24 cellular contexts compared by ENCODE assay signal in the genomic region with DNA sequence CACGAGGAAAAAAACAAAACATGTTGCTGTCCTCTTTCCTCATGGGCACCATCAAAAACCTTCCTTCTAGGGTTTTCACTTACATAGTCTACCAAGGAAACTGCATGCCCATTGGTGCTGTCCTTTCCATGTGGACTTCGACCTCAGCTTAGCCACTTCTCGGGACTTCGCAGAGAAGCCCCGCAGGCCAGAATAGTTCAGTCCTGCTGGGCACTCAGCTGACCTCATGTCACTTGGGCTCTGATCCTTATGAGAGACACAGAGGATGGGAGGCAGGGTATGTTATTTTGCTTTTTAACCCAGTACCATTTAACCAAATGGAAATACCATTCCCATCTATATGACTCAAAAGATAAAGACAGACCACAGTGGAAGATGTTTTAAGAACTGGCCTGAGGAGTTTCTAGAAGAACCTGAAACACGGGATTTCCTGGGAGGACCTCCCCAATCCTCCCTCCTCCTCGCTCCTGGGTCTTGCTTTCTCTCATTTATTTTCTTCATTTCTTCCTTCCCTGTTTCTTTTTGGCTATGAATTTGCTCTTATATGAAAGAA. TPM values are rescaled to one million over a fixed set of nuclear protein-coding genes. Genes with fewer than 3 reads are reported as not detected.
DNase-seq lines count a peak whose midpoint lies in the region; ATAC-seq and TF ChIP-seq lines count a peak whose summit lies in the region.
"Had no signal": no experiment of that assay in that cellular context is flagged by ENCODE, and none has a peak within 500 bp of the region (broad histone marks: within the 10 kb centered on the region; RNA-seq: fewer than 3 reads in every experiment).

No MANE protein-coding gene starts in this region.

- no peaks in the 10 kb centered on the region for H3K36me3 ChIP-seq in thyroid gland
- H3K36me3 ChIP-seq: gastrocnemius medialis, neural progenitor cell, transverse colon had no signal

- H3K36me3 Mint-ChIP-seq in activated naive CD4-positive, alpha-beta T cell treated with anti-CD3 and anti-CD28 coated beads for 36 hours (ENCODE audit: low read depth) = peaks cover 31% of the 10 kb centered on the region
- peaks cover 18 to 48% of the 10 kb centered on the region in 2 donors for H3K36me3 Mint-ChIP-seq in activated naive CD4-positive, alpha-beta T cell treated with anti-CD3 and anti-CD28 coated beads, Interleukin-2, amount 50 U/mL, for 72 hours
- H3K36me3 Mint-ChIP-seq in chondrocyte (ENCODE audit: low read depth) = peaks cover 4% of the 10 kb centered on the region
- H3K36me3 Mint-ChIP-seq: stimulated activated memory B cell treated with anti-CD40 and anti-IgM and Interleukin-4, amounts not matched to agents 10 μg/mL and 1 μg/mL and 100 μg/mL, for 72 hours had no signal

- in situ Hi-C loops in GM13977 (cut with MboI; ENCODE audit: low pct_unique_long_range_greater_than_20kb, low sequenced_read_pairs, unreplicated experiment) = no loop called here

- H3K27ac Mint-ChIP-seq in activated naive CD4-positive, alpha-beta T cell treated with anti-CD3 and anti-CD28 coated beads for 36 hours = peak overlapping the region; percentile 30
- no peak overlapping the region for H3K27ac Mint-ChIP-seq in activated naive CD4-positive, alpha-beta T cell treated with anti-CD3 and anti-CD28 coated beads, Interleukin-2, amount 50 U/mL, for 72 hours
- H3K27ac Mint-ChIP-seq in chondrocyte (ENCODE audit: unreplicated experiment) = peak overlapping the region; percentile 2
- H3K27ac Mint-ChIP-seq: brain; dendritic cell treated with granulocyte-macrophage colony-stimulating factor and Interleukin-4, amounts not matched to agents 40 ng/mL and 50 ng/mL, for 4 days; H9; neural progenitor cell; stimulated activated memory B cell treated with anti-CD40 and anti-IgM and Interleukin-4, amounts not matched to agents 10 μg/mL and 1 μg/mL and 100 μg/mL, for 72 hours had no signal

- no peaks in the 10 kb centered on the region for H3K27me3 ChIP-seq in thyroid gland
- H3K27me3 ChIP-seq: gastrocnemius medialis, neural progenitor cell, transverse colon had no signal

- no peak overlapping the region for H3K4me3 Mint-ChIP-seq in activated naive CD4-positive, alpha-beta T cell treated with anti-CD3 and anti-CD28 coated beads for 36 hours
- no peak overlapping the region for H3K4me3 Mint-ChIP-seq in chondrocyte (ENCODE audit: unreplicated experiment)
- H3K4me3 Mint-ChIP-seq: brain; dendritic cell treated with granulocyte-macrophage colony-stimulating factor and Interleukin-4, amounts not matched to agents 40 ng/mL and 50 ng/mL, for 4 days; H9; neural progenitor cell; stimulated activated memory B cell treated with anti-CD40 and anti-IgM and Interleukin-4, amounts not matched to agents 10 μg/mL and 1 μg/mL and 100 μg/mL, for 72 hours had no signal

- H3K9me3 Mint-ChIP-seq in activated naive CD4-positive, alpha-beta T cell treated with anti-CD3 and anti-CD28 coated beads for 36 hours = peaks cover 11% of the 10 kb centered on the region
- H3K9me3 Mint-ChIP-seq in activated naive CD4-positive, alpha-beta T cell treated with anti-CD3 and anti-CD28 coated beads, Interleukin-2, amount 50 U/mL, for 72 hours = peaks cover 4 to 26% of the 10 kb centered on the region in 2 donors
- peaks cover 2% of the 10 kb centered on the region for H3K9me3 Mint-ChIP-seq in chondrocyte (ENCODE audit: low read depth)
- H3K9me3 Mint-ChIP-seq: dendritic cell treated with granulocyte-macrophage colony-stimulating factor and Interleukin-4, amounts not matched to agents 40 ng/mL and 50 ng/mL, for 4 days; stimulated activated memory B cell treated with anti-CD40 and anti-IgM and Interleukin-4, amounts not matched to agents 10 μg/mL and 1 μg/mL and 100 μg/mL, for 72 hours had no signal

- CTCF ChIA-PET in activated naive CD4-positive, alpha-beta T cell treated with anti-CD3 and anti-CD28 coated beads for 36 hours (lab: Charles Lee) = interaction anchor here (2.9 kb wide), 1 partner anchor 51 kb away, joined by 13 read pairs; no protein-coding TSS in a partner anchor

- no peak overlapping the region for H3K4me3 ChIP-seq in thyroid gland (replicated peaks in 1 of 3)
- H3K4me3 ChIP-seq: gastrocnemius medialis, neural progenitor cell, transverse colon had no signal

- intact Hi-C loops in activated naive CD4-positive, alpha-beta T cell treated with anti-CD3 and anti-CD28 coated beads for 36 hours (cut with micrococcal nuclease) = no loop called here
- intact Hi-C loops in thyroid gland (cut with DNase I) = no loop called here

- no peak for DNase-seq in activated naive CD4-positive, alpha-beta T cell treated with anti-CD3 and anti-CD28 coated beads for 36 hours
- no peak for DNase-seq in activated naive CD4-positive, alpha-beta T cell treated with anti-CD3 and anti-CD28 coated beads, Interleukin-2, amount 50 U/mL, for 72 hours (ENCODE audit: low spot score in 2 of 2)
- peak; percentile 81 for DNase-seq in NCI-H226
- DNase-seq in chondrocyte (ENCODE audit: low spot score) = no peak
- DNase-seq in thyroid gland = no peak
- no peak for DNase-seq in NCI-H748 treated with DMSO at 0.1 percent for 48 hours (lab: John Stamatoyannopoulos, UW)
- DNase-seq in GM13977 (ENCODE audit: low spot score) = no peak
- DNase-seq: activated CD8-positive, alpha-beta memory T cell treated with anti-CD3 and anti-CD28 coated beads, Interleukin-2, amount 50 U/mL, for 4 hours; activated naive CD4-positive, alpha-beta T cell; gastrocnemius medialis; H9; KG1; left cardiac atrium; NCI-H1092 treated with DMSO at 0.1 percent for 48 hours; NCI-H2081 treated with DMSO at 0.1 percent for 48 hours; NCI-H526; T-helper 9 cell; transverse colon had no signal

- no peak for TF ChIP-seq CTCF in chondrocyte (IDR thresholded peaks at IDR 0.05)
- no peak for TF ChIP-seq CTCF in thyroid gland (IDR thresholded peaks at IDR 0.05)
- no peak for TF ChIP-seq CTCF in GM13977 (IDR thresholded peaks at IDR 0.05; ENCODE audit: extremely low read depth, insufficient read depth, missing control alignments)

- H3K27me3 Mint-ChIP-seq in activated naive CD4-positive, alpha-beta T cell treated with anti-CD3 and anti-CD28 coated beads for 36 hours (ENCODE audit: low read depth) = no peaks in the 10 kb centered on the region
- no peaks in the 10 kb centered on the region for H3K27me3 Mint-ChIP-seq in chondrocyte (ENCODE audit: low read depth)
- H3K27me3 Mint-ChIP-seq: brain; dendritic cell treated with granulocyte-macrophage colony-stimulating factor and Interleukin-4, amounts not matched to agents 40 ng/mL and 50 ng/mL, for 4 days; stimulated activated memory B cell treated with anti-CD40 and anti-IgM and Interleukin-4, amounts not matched to agents 10 μg/mL and 1 μg/mL and 100 μg/mL, for 72 hours had no signal

- peaks cover 45% of the 10 kb centered on the region for H3K4me1 Mint-ChIP-seq in activated naive CD4-positive, alpha-beta T cell treated with anti-CD3 and anti-CD28 coated beads for 36 hours (ENCODE audit: low read depth)
- peaks cover 15% of the 10 kb centered on the region for H3K4me1 Mint-ChIP-seq in chondrocyte (ENCODE audit: low read depth)
- H3K4me1 Mint-ChIP-seq: brain, neural progenitor cell had no signal

- peak overlapping the region; percentile 13 to 60 (median 14) for H3K27ac ChIP-seq in thyroid gland
- H3K27ac ChIP-seq: epithelial cell of prostate, gastrocnemius medialis, neural progenitor cell, transverse colon had no signal

- 93 to 95% methylated on average over 7 of the region's 7 CpGs for WGBS in thyroid gland, 2 donors

- peaks cover 49 to 58% of the 10 kb centered on the region in 2 donors for H3K4me1 ChIP-seq in thyroid gland
- H3K4me1 ChIP-seq: neural progenitor cell had no signal

- no peaks in the 10 kb centered on the region for H3K9me3 ChIP-seq in thyroid gland
- H3K9me3 ChIP-seq: gastrocnemius medialis, transverse colon had no signal

- ATAC-seq in activated naive CD4-positive, alpha-beta T cell treated with anti-CD3 and anti-CD28 coated beads, Interleukin-2, amount 50 U/mL, for 72 hours = no peak
- ATAC-seq in GM21723 (IDR thresholded peaks at IDR 0.05; ENCODE audit: unreplicated experiment) = no peak
- ATAC-seq: gastrocnemius medialis; left cardiac atrium; stimulated activated memory B cell treated with anti-CD40 and anti-IgM and Interleukin-4, amounts not matched to agents 10 μg/mL and 1 μg/mL and 100 μg/mL, for 72 hours had no signal

- TF ChIP-seq POLR2A in thyroid gland (IDR thresholded peaks at IDR 0.05) = no peak

RNA-seq across cellular contexts. Expression of gene AAK1, which starts 28.4 kb away (rescaled TPM):
- 10 to 100 TPM; 77.4 to 79.5 TPM for total RNA-seq in activated naive CD4-positive, alpha-beta T cell treated with anti-CD3 and anti-CD28 coated beads for 36 hours
- total RNA-seq in activated naive CD4-positive, alpha-beta T cell treated with anti-CD3 and anti-CD28 coated beads, Interleukin-2, amount 50 U/mL, for 72 hours = 100 to 1,000 TPM; 129 to 137 TPM
- total RNA-seq in chondrocyte = 78.5 to 97.5 TPM (median 97.2 TPM) in 3 replicates
- 100 to 1,000 TPM in 3 of 4 donors, 10 to 100 TPM in 1; 82.0 to 174 (median 144) TPM for total RNA-seq in thyroid gland

Comparison
In these comparisons a context has a peak if more than half of its experiments do, and no peak if none do; other contexts are left out.
1. H3K27ac Mint-ChIP-seq: peak in activated naive CD4-positive, alpha-beta T cell treated with anti-CD3 and anti-CD28 coated beads for 36 hours (single experiment) and chondrocyte (single experiment); none in activated naive CD4-positive, alpha-beta T cell treated with anti-CD3 and anti-CD28 coated beads, Interleukin-2, amount 50 U/mL, for 72 hours (0 of 2).